In genomic region chrX:20393944-20394343, GRCh38 we compare ENCODE assay signal across 12 cellular contexts.
"Had no signal": no experiment of that assay in that cellular context is flagged by ENCODE, and none has a peak within 500 bp of the region (broad histone marks: within the 10 kb centered on the region; RNA-seq: fewer than 3 reads in every experiment).

No MANE protein-coding gene starts in this region.

- H3K9me3 ChIP-seq: thoracic aorta had no signal

- H3K4me1 Mint-ChIP-seq: activated T-helper 17 cell treated with anti-CD3 and anti-CD28 coated beads, Interleukin-2, amount 50 U/mL, for 72 hours had no signal

- H3K27ac ChIP-seq: foreskin keratinocyte, thoracic aorta had no signal

- H3K4me3 Mint-ChIP-seq: activated naive CD4-positive, alpha-beta T cell treated with anti-CD3 and anti-CD28 coated beads for 36 hours; activated T-helper 17 cell treated with anti-CD3 and anti-CD28 coated beads, Interleukin-2, amount 50 U/mL, for 72 hours; nephron progenitor cell; stimulated activated naive CD8-positive, alpha-beta T cell treated with anti-CD3 and anti-CD28 coated beads, Interleukin-15, amount 100 ng/mL, for 72 hours had no signal

- H3K27ac Mint-ChIP-seq: activated naive CD4-positive, alpha-beta T cell treated with anti-CD3 and anti-CD28 coated beads for 36 hours; activated T-helper 17 cell treated with anti-CD3 and anti-CD28 coated beads, Interleukin-2, amount 50 U/mL, for 72 hours; stimulated activated naive CD8-positive, alpha-beta T cell treated with anti-CD3 and anti-CD28 coated beads, Interleukin-15, amount 100 ng/mL, for 72 hours had no signal

- H3K27me3 Mint-ChIP-seq: activated T-helper 17 cell treated with anti-CD3 and anti-CD28 coated beads, Interleukin-2, amount 50 U/mL, for 72 hours; stimulated activated naive CD8-positive, alpha-beta T cell treated with anti-CD3 and anti-CD28 coated beads, Interleukin-15, amount 100 ng/mL, for 72 hours had no signal

- H3K4me3 ChIP-seq: thoracic aorta had no signal

- H3K4me1 ChIP-seq: foreskin keratinocyte had no signal

- H3K27me3 ChIP-seq: foreskin keratinocyte had no signal

- H3K36me3 ChIP-seq: thoracic aorta had no signal

- DNase-seq: activated CD4-positive, alpha-beta T cell treated with anti-CD3 and anti-CD28 coated beads for 48 hours; activated naive CD4-positive, alpha-beta T cell treated with anti-CD3 and anti-CD28 coated beads for 36 hours; central memory CD4-positive, alpha-beta T cell; dermis blood vessel endothelial cell; foreskin keratinocyte; left cardiac atrium; mammary epithelial cell; nephron progenitor cell; stimulated activated CD4-positive, alpha-beta T cell treated with anti-CD3 and anti-CD28 coated beads, Interleukin-4, amount 100 ng/mL, for 4 hours; stimulated activated naive CD8-positive, alpha-beta T cell treated with anti-CD3 and anti-CD28 coated beads, Interleukin-15, amount 100 ng/mL, for 72 hours had no signal

- H3K9me3 Mint-ChIP-seq: activated naive CD4-positive, alpha-beta T cell treated with anti-CD3 and anti-CD28 coated beads for 36 hours; activated T-helper 17 cell treated with anti-CD3 and anti-CD28 coated beads, Interleukin-2, amount 50 U/mL, for 72 hours; stimulated activated naive CD8-positive, alpha-beta T cell treated with anti-CD3 and anti-CD28 coated beads, Interleukin-15, amount 100 ng/mL, for 72 hours had no signal

- ATAC-seq: activated T-helper 17 cell treated with anti-CD3 and anti-CD28 coated beads, Interleukin-2, amount 50 U/mL, for 72 hours; foreskin keratinocyte; left cardiac atrium; stimulated activated naive CD8-positive, alpha-beta T cell treated with anti-CD3 and anti-CD28 coated beads, Interleukin-15, amount 100 ng/mL, for 72 hours had no signal
